11 cellular contexts compared by ENCODE assay signal in genomic region chr1:81478217-81478616, GRCh38.
A peak's percentile ranks its signal among the peaks of the same experiment; 100 is the strongest.
DNase-seq lines count a peak whose midpoint lies in the region; ATAC-seq and TF ChIP-seq lines count a peak whose summit lies in the region.
"Had no signal": no experiment of that assay in that cellular context is flagged by ENCODE, and none has a peak within 500 bp of the region (broad histone marks: within the 10 kb centered on the region; RNA-seq: fewer than 3 reads in every experiment).

No MANE protein-coding gene starts in this region.

- intact Hi-C loops in mucosa of descending colon (cut with DNase I, micrococcal nuclease): no loop called here

- no peaks in the 10 kb centered on the region for H3K36me3 Mint-ChIP-seq in HFFc6 (ENCODE audit: low read depth)

- H3K4me3 ChIP-seq in fibroblast of pulmonary artery (replicated peaks; ENCODE audit: low read depth, low read length) (peak overlapping the region; percentile 13), mucosa of descending colon (no peak overlapping the region)
- H3K4me3 ChIP-seq: GM23248, SJSA1 had no signal

- DNase-seq in A172 (ENCODE audit: low spot score): peak; percentile 10
- peak; percentile 7 to 51 for DNase-seq in NCI-H446 (lab: John Stamatoyannopoulos, UW)
- no peak for DNase-seq in fibroblast of pulmonary artery (ENCODE audit: low read depth)
- no peak for DNase-seq in mucosa of descending colon
- no peak for DNase-seq in HFFc6
- DNase-seq in NCI-H1048 (lab: John Stamatoyannopoulos, UW): no peak
- DNase-seq: NCI-H345 had no signal

- ATAC-seq in mucosa of descending colon (peak; percentile 67), GM21381 (IDR thresholded peaks at IDR 0.05; ENCODE audit: unreplicated experiment) (no peak), HG02885 (IDR thresholded peaks at IDR 0.05; ENCODE audit: poor library complexity, unreplicated experiment) (no peak)

- H3K4me1 ChIP-seq in mucosa of descending colon (ENCODE audit: low read depth): no peaks in the 10 kb centered on the region
- H3K4me1 ChIP-seq: SJSA1 had no signal

- no peaks in the 10 kb centered on the region for H3K9me3 ChIP-seq in mucosa of descending colon
- H3K9me3 ChIP-seq: SJSA1 had no signal

- H3K27ac Mint-ChIP-seq in HFFc6: no peak overlapping the region

- H3K4me1 Mint-ChIP-seq in HFFc6 (ENCODE audit: low read depth): peaks cover 4% of the 10 kb centered on the region; the same call in 1 of the 2 replicates

- H3K4me3 Mint-ChIP-seq in HFFc6: no peak overlapping the region

- H3K36me3 ChIP-seq in mucosa of descending colon (ENCODE audit: low read depth): no peaks in the 10 kb centered on the region
- H3K36me3 ChIP-seq: SJSA1 had no signal

- H3K27me3 Mint-ChIP-seq in HFFc6 (ENCODE audit: insufficient read depth): no peaks in the 10 kb centered on the region

- H3K9me3 Mint-ChIP-seq in HFFc6: no peaks in the 10 kb centered on the region

- TF ChIP-seq CTCF in fibroblast of pulmonary artery (IDR thresholded peaks at IDR 0.05; ENCODE audit: low read length, missing control alignments) (no peak), mucosa of descending colon (IDR thresholded peaks at IDR 0.05) (no peak), HFFc6 (IDR thresholded peaks at IDR 0.05) (no peak)

Comparison
In these comparisons a context has a peak if more than half of its experiments do, and no peak if none do; other contexts are left out.
1. DNase-seq: peak in A172 (single experiment) and NCI-H446 (2 of 2); none in fibroblast of pulmonary artery (single experiment), mucosa of descending colon (0 of 3), HFFc6 (single experiment) and NCI-H1048 (single experiment).